8 cellular contexts compared by ENCODE assay signal in genomic region chr3:11770477-11771381, GRCh38.
DNase-seq lines count a peak whose midpoint lies in the region; ATAC-seq lines count a peak whose summit lies in the region.

No MANE protein-coding gene starts in this region.

- DNase-seq in AG08396 (ENCODE audit: low spot score), result peak; percentile 91
- peak; percentile 87 for DNase-seq in NCI-H526 treated with DMSO at 0.1 percent for 48 hours (lab: John Stamatoyannopoulos, UW)
- peak; percentile 79 for DNase-seq in activated CD8-positive, alpha-beta memory T cell treated with anti-CD3 and anti-CD28 coated beads for 24 hours
- DNase-seq in effector memory CD8-positive, alpha-beta T cell, result peak; percentile 71 to 72 (median 71)
- peak; percentile 24 for DNase-seq in midbrain (lab: John Stamatoyannopoulos, UW)
- peak; percentile 32 to 51 for DNase-seq in stimulated activated CD8-positive, alpha-beta memory T cell treated with anti-CD3 and anti-CD28 coated beads, Interleukin-2, amount 100 ng/mL, for 1 hour (ENCODE audit: low read depth in 2 of 2)

- peak; percentile 99 for ATAC-seq in GM19025 (IDR thresholded peaks at IDR 0.05; ENCODE audit: low read depth, unreplicated experiment)
- peak; percentile 100 for ATAC-seq in HG03280 (IDR thresholded peaks at IDR 0.05; ENCODE audit: unreplicated experiment)
- peak; percentile 100 for ATAC-seq in effector memory CD8-positive, alpha-beta T cell (replicated peaks)

- peak overlapping the region; percentile 76 to 88 for H3K27ac Mint-ChIP-seq in effector memory CD8-positive, alpha-beta T cell

- H3K4me3 Mint-ChIP-seq in effector memory CD8-positive, alpha-beta T cell, result peak overlapping the region; percentile 42 to 45

- no peaks in the 10 kb centered on the region for H3K27me3 Mint-ChIP-seq in effector memory CD8-positive, alpha-beta T cell

- no peaks in the 10 kb centered on the region for H3K9me3 Mint-ChIP-seq in effector memory CD8-positive, alpha-beta T cell

- no peaks in the 10 kb centered on the region for H3K36me3 Mint-ChIP-seq in effector memory CD8-positive, alpha-beta T cell (ENCODE audit: insufficient read depth)

- peaks cover 15% of the 10 kb centered on the region in 2 donors for H3K4me1 Mint-ChIP-seq in effector memory CD8-positive, alpha-beta T cell (ENCODE audit: low read depth in 2 of 2)

Comparison
In these comparisons a context has a peak if more than half of its experiments do, and no peak if none do; other contexts are left out.
1. Peak in every context shown above with its lines: DNase-seq and ATAC-seq.
2. DNase-seq: peak in every context shown above with its lines; median percentile 91 in AG08396; 87 in NCI-H526 treated with DMSO at 0.1 percent for 48 hours; 79 in activated CD8-positive, alpha-beta memory T cell treated with anti-CD3 and anti-CD28 coated beads for 24 hours; 71 in effector memory CD8-positive, alpha-beta T cell; 42 in stimulated activated CD8-positive, alpha-beta memory T cell treated with anti-CD3 and anti-CD28 coated beads, Interleukin-2, amount 100 ng/mL, for 1 hour; 24 in midbrain.